1 cellular context compared by ENCODE assay signal in genomic region chr2:57146951-57147350, GRCh38.
TF ChIP-seq lines count a peak whose summit lies in the region.

No MANE protein-coding gene starts in this region.

TF ChIP-seq in WTC11, 78 proteins besides CTCF, POLR2A, EP300 and RAD21 (continued from another document):
- TF ChIP-seq, protein P1, sequence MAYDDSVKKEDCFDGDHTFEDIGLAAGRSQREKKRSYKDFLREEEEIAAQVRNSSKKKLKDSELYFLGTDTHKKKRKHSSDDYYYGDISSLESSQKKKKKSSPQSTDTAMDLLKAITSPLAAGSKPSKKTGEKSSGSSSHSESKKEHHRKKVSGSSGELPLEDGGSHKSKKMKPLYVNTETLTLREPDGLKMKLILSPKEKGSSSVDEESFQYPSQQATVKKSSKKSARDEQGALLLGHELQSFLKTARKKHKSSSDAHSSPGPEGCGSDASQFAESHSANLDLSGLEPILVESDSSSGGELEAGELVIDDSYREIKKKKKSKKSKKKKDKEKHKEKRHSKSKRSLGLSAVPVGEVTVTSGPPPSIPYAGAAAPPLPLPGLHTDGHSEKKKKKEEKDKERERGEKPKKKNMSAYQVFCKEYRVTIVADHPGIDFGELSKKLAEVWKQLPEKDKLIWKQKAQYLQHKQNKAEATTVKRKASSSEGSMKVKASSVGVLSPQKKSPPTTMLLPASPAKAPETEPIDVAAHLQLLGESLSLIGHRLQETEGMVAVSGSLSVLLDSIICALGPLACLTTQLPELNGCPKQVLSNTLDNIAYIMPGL (CRISPR knock-in tag; IDR thresholded peaks at IDR 0.05): no peak
- no peak for TF ChIP-seq JAZF1 (CRISPR knock-in tag; IDR thresholded peaks at IDR 0.05)
- TF ChIP-seq TEAD1 (CRISPR knock-in tag; IDR thresholded peaks at IDR 0.05): no peak
- TF ChIP-seq, protein P2, sequence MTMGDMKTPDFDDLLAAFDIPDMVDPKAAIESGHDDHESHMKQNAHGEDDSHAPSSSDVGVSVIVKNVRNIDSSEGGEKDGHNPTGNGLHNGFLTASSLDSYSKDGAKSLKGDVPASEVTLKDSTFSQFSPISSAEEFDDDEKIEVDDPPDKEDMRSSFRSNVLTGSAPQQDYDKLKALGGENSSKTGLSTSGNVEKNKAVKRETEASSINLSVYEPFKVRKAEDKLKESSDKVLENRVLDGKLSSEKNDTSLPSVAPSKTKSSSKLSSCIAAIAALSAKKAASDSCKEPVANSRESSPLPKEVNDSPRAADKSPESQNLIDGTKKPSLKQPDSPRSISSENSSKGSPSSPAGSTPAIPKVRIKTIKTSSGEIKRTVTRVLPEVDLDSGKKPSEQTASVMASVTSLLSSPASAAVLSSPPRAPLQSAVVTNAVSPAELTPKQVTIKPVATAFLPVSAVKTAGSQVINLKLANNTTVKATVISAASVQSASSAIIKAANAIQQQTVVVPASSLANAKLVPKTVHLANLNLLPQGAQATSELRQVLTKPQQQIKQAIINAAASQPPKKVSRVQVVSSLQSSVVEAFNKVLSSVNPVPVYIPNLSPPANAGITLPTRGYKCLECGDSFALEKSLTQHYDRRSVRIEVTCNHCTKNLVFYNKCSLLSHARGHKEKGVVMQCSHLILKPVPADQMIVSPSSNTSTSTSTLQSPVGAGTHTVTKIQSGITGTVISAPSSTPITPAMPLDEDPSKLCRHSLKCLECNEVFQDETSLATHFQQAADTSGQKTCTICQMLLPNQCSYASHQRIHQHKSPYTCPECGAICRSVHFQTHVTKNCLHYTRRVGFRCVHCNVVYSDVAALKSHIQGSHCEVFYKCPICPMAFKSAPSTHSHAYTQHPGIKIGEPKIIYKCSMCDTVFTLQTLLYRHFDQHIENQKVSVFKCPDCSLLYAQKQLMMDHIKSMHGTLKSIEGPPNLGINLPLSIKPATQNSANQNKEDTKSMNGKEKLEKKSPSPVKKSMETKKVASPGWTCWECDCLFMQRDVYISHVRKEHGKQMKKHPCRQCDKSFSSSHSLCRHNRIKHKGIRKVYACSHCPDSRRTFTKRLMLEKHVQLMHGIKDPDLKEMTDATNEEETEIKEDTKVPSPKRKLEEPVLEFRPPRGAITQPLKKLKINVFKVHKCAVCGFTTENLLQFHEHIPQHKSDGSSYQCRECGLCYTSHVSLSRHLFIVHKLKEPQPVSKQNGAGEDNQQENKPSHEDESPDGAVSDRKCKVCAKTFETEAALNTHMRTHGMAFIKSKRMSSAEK (CRISPR knock-in tag; IDR thresholded peaks at IDR 0.05; ENCODE audit: borderline replicate concordance): no peak
- no peak for TF ChIP-seq ZNF416 (CRISPR knock-in tag; IDR thresholded peaks at IDR 0.05)
- no peak for TF ChIP-seq FOXJ3 (CRISPR knock-in tag; IDR thresholded peaks at IDR 0.05; ENCODE audit: borderline replicate concordance)
- no peak for TF ChIP-seq KAT7 (CRISPR knock-in tag; IDR thresholded peaks at IDR 0.05; ENCODE audit: borderline replicate concordance)
